Comparison of ENCODE assay signal across 11 cellular contexts in genomic region chr7:116354171-116354545, GRCh38.
DNase-seq lines count a peak whose midpoint lies in the region; ATAC-seq and TF ChIP-seq lines count a peak whose summit lies in the region.
"Had no signal": no experiment of that assay in that cellular context is flagged by ENCODE, and none has a peak within 500 bp of the region (broad histone marks: within the 10 kb centered on the region; RNA-seq: fewer than 3 reads in every experiment).

No MANE protein-coding gene starts in this region.

- TF ChIP-seq POLR2A in breast epithelium (IDR thresholded peaks at IDR 0.05) = no peak

- H3K9me3 ChIP-seq in breast epithelium = no peaks in the 10 kb centered on the region
- no peaks in the 10 kb centered on the region for H3K9me3 ChIP-seq in HAP-1

- peak overlapping the region in 1 of 3 donors; percentile 17 for H3K4me3 ChIP-seq in breast epithelium
- no peak overlapping the region for H3K4me3 ChIP-seq in skin epidermis
- no peak overlapping the region for H3K4me3 ChIP-seq in HAP-1

- H3K4me1 ChIP-seq in breast epithelium (peaks cover 4 to 17% of the 10 kb centered on the region in 2 donors), HAP-1 (peaks cover 38% of the 10 kb centered on the region)

- no peak overlapping the region for H3K27ac Mint-ChIP-seq in activated CD4-positive, alpha-beta T cell treated with anti-CD3 and anti-CD28 coated beads for 36 hours

- H3K27me3 Mint-ChIP-seq in activated CD4-positive, alpha-beta T cell treated with anti-CD3 and anti-CD28 coated beads for 36 hours = peaks cover 6% of the 10 kb centered on the region

- H3K36me3 ChIP-seq in breast epithelium = no peaks in the 10 kb centered on the region
- no peaks in the 10 kb centered on the region for H3K36me3 ChIP-seq in HAP-1 (replicated peaks)

- CTCF ChIA-PET in activated CD4-positive, alpha-beta T cell treated with anti-CD3 and anti-CD28 coated beads for 36 hours (lab: Charles Lee) = interaction anchor here (0.9 to 1.1 kb wide), 2 partner anchors 113 to 238 kb away, joined by 3 read pairs; no protein-coding TSS in a partner anchor

- in situ Hi-C loops in HAP-1 (cut with MboI; ENCODE audit: low sequenced_read_pairs) = no loop called here

- H3K27ac ChIP-seq in breast epithelium (peak overlapping the region; percentile 85), skin epidermis (peak overlapping the region in 19 of 21 experiments; percentile 16 to 87 (median 75))

- H3K27me3 ChIP-seq in breast epithelium (no peaks in the 10 kb centered on the region), HAP-1 (ENCODE audit: low read depth) (no peaks in the 10 kb centered on the region)

- no peaks in the 10 kb centered on the region for H3K36me3 Mint-ChIP-seq in activated CD4-positive, alpha-beta T cell treated with anti-CD3 and anti-CD28 coated beads for 36 hours (ENCODE audit: low read depth)

- H3K9me3 Mint-ChIP-seq in activated CD4-positive, alpha-beta T cell treated with anti-CD3 and anti-CD28 coated beads for 36 hours (ENCODE audit: low read depth) = no peaks in the 10 kb centered on the region

- POLR2A ChIA-PET in activated CD4-positive, alpha-beta T cell treated with anti-CD3 and anti-CD28 coated beads for 36 hours (lab: Charles Lee) = no interaction called here

- intact Hi-C loops in breast epithelium (cut with DNase I; ENCODE audit: low total_unique reads) = loop anchor here (5.0 kb wide), 1 partner anchor 168 kb away; no protein-coding TSS in a partner anchor
- intact Hi-C loops in activated CD4-positive, alpha-beta T cell treated with anti-CD3 and anti-CD28 coated beads for 36 hours (cut with DNase I, micrococcal nuclease) = no loop called here

- no peak for TF ChIP-seq CTCF in breast epithelium (IDR thresholded peaks at IDR 0.05)

- no peak for ATAC-seq in activated CD4-positive, alpha-beta T cell treated with anti-CD3 and anti-CD28 coated beads for 36 hours

- H3K4me1 Mint-ChIP-seq in activated CD4-positive, alpha-beta T cell treated with anti-CD3 and anti-CD28 coated beads for 36 hours = no peaks in the 10 kb centered on the region

- no peak overlapping the region for H3K4me3 Mint-ChIP-seq in activated CD4-positive, alpha-beta T cell treated with anti-CD3 and anti-CD28 coated beads for 36 hours

- peak; percentile 74 for DNase-seq in H4 (ENCODE audit: low spot score)
- DNase-seq in breast epithelium (ENCODE audit: low spot score in 2 of 2) = peak in 1 of 2 donors; percentile 30
- peak; percentile 60 for DNase-seq in iris pigment epithelial cell (ENCODE audit: low read depth)
- DNase-seq in HAP-1 (ENCODE audit: low spot score in 2 of 2) = no peak
- DNase-seq in activated CD4-positive, alpha-beta T cell treated with anti-CD3 and anti-CD28 coated beads for 36 hours = no peak
- no peak for DNase-seq in NCI-H1092 (lab: John Stamatoyannopoulos, UW)
- DNase-seq in activated CD4-positive, alpha-beta T cell treated with anti-CD3 and anti-CD28 coated beads, Interleukin-2, amount 50 U/mL, for 48 hours = no peak
- DNase-seq: activated naive CD4-positive, alpha-beta T cell; DMS 273 treated with DMSO at 0.1 percent for 48 hours; T-helper 1 cell had no signal

Comparison
In these comparisons a context has a peak if more than half of its experiments do, and no peak if none do; other contexts are left out.
1. DNase-seq: peak in H4 (single experiment) and iris pigment epithelial cell (single experiment); none in HAP-1 (0 of 2), activated CD4-positive, alpha-beta T cell treated with anti-CD3 and anti-CD28 coated beads for 36 hours (single experiment), NCI-H1092 (single experiment) and activated CD4-positive, alpha-beta T cell treated with anti-CD3 and anti-CD28 coated beads, Interleukin-2, amount 50 U/mL, for 48 hours (0 of 2).